7 cellular contexts compared by ENCODE assay signal in the genomic region with DNA sequence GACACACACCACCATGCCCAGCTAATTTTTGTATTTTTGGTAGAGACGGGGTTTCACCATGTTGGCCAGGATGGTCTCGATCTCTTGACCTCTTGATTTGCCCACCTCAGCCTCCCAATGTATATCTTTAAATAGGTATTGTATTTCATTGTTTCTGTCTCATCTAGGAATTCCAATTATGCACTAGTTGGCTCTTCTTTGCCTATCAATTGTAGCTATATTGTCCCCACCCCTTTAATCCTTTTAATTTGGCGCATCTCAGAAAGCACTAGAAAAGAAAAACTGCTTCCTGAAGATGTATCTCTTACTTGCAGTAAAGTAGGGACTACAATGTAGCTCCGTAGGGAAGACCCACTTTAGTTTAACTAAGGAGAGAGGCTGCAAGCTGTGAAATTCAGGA.
"Had no signal": no experiment of that assay in that cellular context is flagged by ENCODE, and none has a peak within 500 bp of the region (broad histone marks: within the 10 kb centered on the region; RNA-seq: fewer than 3 reads in every experiment).

No MANE protein-coding gene starts in this region.

- DNase-seq: IMR-90, KBM-7, KG1 had no signal

- H3K4me1 Mint-ChIP-seq: IgD-negative memory B cell had no signal

- H3K4me3 ChIP-seq: K562 had no signal

- H3K27ac ChIP-seq: HL-60 had no signal

- ATAC-seq: HepG2, K562 had no signal

- H3K9me3 Mint-ChIP-seq: IgD-negative memory B cell had no signal

- H3K27ac Mint-ChIP-seq: IgD-negative memory B cell had no signal

- H3K27me3 Mint-ChIP-seq: IgD-negative memory B cell had no signal

- H3K4me3 Mint-ChIP-seq: IgD-negative memory B cell had no signal
